8 cellular contexts compared by ENCODE assay signal in genomic region chr10:13586676-13587355, GRCh38. TPM values are rescaled to one million over a fixed set of nuclear protein-coding genes. Genes with fewer than 3 reads are reported as not detected.
DNase-seq lines count a peak whose midpoint lies in the region; ATAC-seq and TF ChIP-seq lines count a peak whose summit lies in the region.

A gene with protein sequence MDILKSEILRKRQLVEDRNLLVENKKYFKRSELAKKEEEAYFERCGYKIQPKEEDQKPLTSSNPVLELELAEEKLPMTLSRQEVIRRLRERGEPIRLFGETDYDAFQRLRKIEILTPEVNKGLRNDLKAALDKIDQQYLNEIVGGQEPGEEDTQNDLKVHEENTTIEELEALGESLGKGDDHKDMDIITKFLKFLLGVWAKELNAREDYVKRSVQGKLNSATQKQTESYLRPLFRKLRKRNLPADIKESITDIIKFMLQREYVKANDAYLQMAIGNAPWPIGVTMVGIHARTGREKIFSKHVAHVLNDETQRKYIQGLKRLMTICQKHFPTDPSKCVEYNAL (plus strand): TSS chr10:13586965. CDS start chr10:13587087, 122 bp downstream.

- in situ Hi-C loops in KBM-7 (cut with MboI; ENCODE audit: low pct_unique_long_range_greater_than_20kb, low sequenced_read_pairs) = no loop called here

- H3K27ac ChIP-seq in PC-9 = no peak within 1 kb of the TSS

- no peaks in the 10 kb centered on the region for H3K9me3 ChIP-seq in PC-9 (ENCODE audit: insufficient read depth, low read depth)

- intact Hi-C loops in PC-9 (cut with micrococcal nuclease; ENCODE audit: unreplicated experiment) = loop anchor here (1.0 kb wide), 1 partner anchor 215 kb away; no protein-coding TSS in a partner anchor

- BruUV-seq in PC-9 (replicated peaks; lab: Mats Ljungman, UMichigan) = no TSS peak

- TF ChIP-seq CTCF in PC-9 (conservative IDR thresholded peaks at IDR 0.05) (peak; percentile 78), epithelial cell of proximal tubule (conservative IDR thresholded peaks at IDR 0.05; ENCODE audit: low read depth, low read length) (peak; percentile 95)

- no peaks in the 10 kb centered on the region for H3K36me3 ChIP-seq in PC-9 (ENCODE audit: low read depth)

- H3F3A ChIP-seq in PC-9 (ENCODE audit: insufficient read depth, low read depth) = no peaks in the 10 kb centered on the region

- H3K9me2 ChIP-seq in PC-9 (ENCODE audit: insufficient read depth) = no peaks in the 10 kb centered on the region

- H3K79me2 ChIP-seq in PC-9 (ENCODE audit: low read depth) = peaks cover 13% of the 10 kb centered on the region

- 0 out of 2 replicates have a peak, but pooled peaks cover 2% of the 10 kb centered on the region for H4K20me1 ChIP-seq in PC-9 (ENCODE audit: insufficient read depth)

- DNase-seq in DMS79 treated with DMSO at 0.1 percent for 48 hours (lab: John Stamatoyannopoulos, UW) = peak; percentile 71
- peak; percentile 94 for DNase-seq in KBM-7
- peak; percentile 71 to 89 for DNase-seq in PC-9
- DNase-seq in activated T-cell treated with anti-CD3 and anti-CD28 coated beads, Interleukin-2, amount 50 U/mL, for 1 hour = peak; percentile 97
- DNase-seq in epithelial cell of proximal tubule (ENCODE audit: low read depth) = peak; percentile 57
- peak; percentile 94 for DNase-seq in mucosa of gallbladder (ENCODE audit: low spot score)
- peak; percentile 83 to 87 for DNase-seq in stimulated activated CD8-positive, alpha-beta memory T cell treated with anti-CD3 and anti-CD28 coated beads, Interleukin-4, amount 100 ng/mL, for 4 hours (ENCODE audit: low read depth in 2 of 2, low spot score in 1 of 2)

- H3K27me3 ChIP-seq in PC-9 (ENCODE audit: insufficient read depth, low read depth) = peaks cover 21% of the 10 kb centered on the region

- peak within 1 kb of the TSS; percentile 82 for H2AFZ ChIP-seq in PC-9

- CTCF ChIA-PET in PC-9 (lab: Charles Lee) = no interaction called here

- peak; percentile 99 for ATAC-seq in GM21717 (IDR thresholded peaks at IDR 0.05; ENCODE audit: unreplicated experiment)

- H3K4me1 ChIP-seq in PC-9 (replicated peaks; ENCODE audit: insufficient read depth) = 0 out of 2 replicates have a peak, but pooled peaks cover 6% of the 10 kb centered on the region

- POLR2A ChIA-PET in PC-9 (lab: Charles Lee; ENCODE audit: unreplicated experiment) = interaction anchor here (0.6 to 0.7 kb wide), 2 partner anchors 211 to 440 kb away, joined by 4 to 9 read pairs; no protein-coding TSS in a partner anchor

- H3K4me3 ChIP-seq in PC-9 (peak within 1 kb of the TSS; percentile 63), epithelial cell of proximal tubule (ENCODE audit: low read depth, low read length) (peak within 1 kb of the TSS; percentile 97)

- H3K4me2 ChIP-seq in PC-9 = peak within 1 kb of the TSS; percentile 87

RNA-seq across cellular contexts. Expression of the gene that starts here (rescaled TPM):
- 18.9 and 19.1 TPM in 2 replicates for total RNA-seq in PC-9 (2021)
- total RNA-seq in epithelial cell of proximal tubule = 22.9 and 25.9 TPM in 2 replicates
- 18.6 TPM for total RNA-seq in mucosa of gallbladder
